Comparison of ENCODE assay signal across 35 cellular contexts in genomic region chr5:85646036-85646435, GRCh38.
"Had no signal": no experiment of that assay in that cellular context is flagged by ENCODE, and none has a peak within 500 bp of the region (broad histone marks: within the 10 kb centered on the region; RNA-seq: fewer than 3 reads in every experiment).

No MANE protein-coding gene starts in this region.

- H3K4me3 ChIP-seq: MG63, Peyer's patch had no signal

- DNase-seq: activated CD4-positive, alpha-beta memory T cell treated with anti-CD3 and anti-CD28 coated beads, Interleukin-2, amount 10 ng/mL, durations not matched to agents 7 days and 5 days; activated CD4-positive, alpha-beta T cell treated with anti-CD3 and anti-CD28 coated beads for 1 hour; activated CD4-positive, alpha-beta T cell treated with anti-CD3 and anti-CD28 coated beads for 48 hours; activated CD4-positive, CD25-positive, alpha-beta regulatory T cell; activated CD8-positive, alpha-beta memory T cell treated with anti-CD3 and anti-CD28 coated beads for 24 hours; activated CD8-positive, alpha-beta memory T cell treated with anti-CD3 and anti-CD28 coated beads, Interleukin-2, amount 10 ng/mL, durations not matched to agents 7 days and 5 days; activated CD8-positive, alpha-beta memory T cell treated with anti-CD3 and anti-CD28 coated beads, Interleukin-2, amount 50 U/mL, for 48 hours; activated effector memory CD4-positive, alpha-beta T cell treated with Interleukin-2 at 50 U/mL for 16 hours; activated naive CD4-positive, alpha-beta T cell treated with anti-CD3 and anti-CD28 coated beads, Interleukin-2, amount 10 ng/mL, durations not matched to agents 7 days and 5 days; activated naive CD8-positive, alpha-beta T cell treated with anti-CD3 and anti-CD28 coated beads, Interleukin-2, amount 50 U/mL, for 24 hours; activated T-cell treated with anti-CD3 and anti-CD28 coated beads, Interleukin-2, amount 50 U/mL, for 48 hours; anterior cingulate cortex; brain microvascular endothelial cell; central memory CD4-positive, alpha-beta T cell; MG63; NCI-H1048; NCI-H1105 treated with DMSO at 0.1 percent for 48 hours; NCI-H1436; NCI-H1694; NCI-H1930; NCI-H2081 treated with DMSO at 0.1 percent for 48 hours; NCI-H226; NCI-H524 treated with DMSO at 0.1 percent for 48 hours; NCI-H748 treated with DMSO at 0.1 percent for 48 hours; NK-92 treated with Interleukin-12 subunit alpha and Interleukin-12 subunit beta, amount 100 ng/mL, for 24 hours; PC-3; Peyer's patch; RPMI8226; SIG-M5; T-cell; T-helper 17 cell; T-helper 9 cell had no signal

- H3K9me3 ChIP-seq: MG63, Peyer's patch had no signal

- H3K27ac ChIP-seq: brain microvascular endothelial cell, Peyer's patch, VCaP had no signal

- FAIRE-seq: colon had no signal

- H3K27me3 ChIP-seq: brain microvascular endothelial cell, MG63, Peyer's patch had no signal

- ATAC-seq: activated CD8-positive, alpha-beta memory T cell treated with anti-CD3 and anti-CD28 coated beads, Interleukin-2, amount 10 ng/mL, durations not matched to agents 7 days and 5 days; activated naive CD8-positive, alpha-beta T cell treated with anti-CD3 and anti-CD28 coated beads, Interleukin-2, amount 50 U/mL, for 24 hours; PC-3; SK-N-SH treated with all-trans-retinoic acid at 6 μM for 48 hours; T-cell; T-helper 17 cell had no signal

- H3K36me3 ChIP-seq: brain microvascular endothelial cell, MG63, Peyer's patch had no signal

- H3K4me1 ChIP-seq: Peyer's patch had no signal
